Comparison of ENCODE assay signal across 24 cellular contexts in the genomic region with DNA sequence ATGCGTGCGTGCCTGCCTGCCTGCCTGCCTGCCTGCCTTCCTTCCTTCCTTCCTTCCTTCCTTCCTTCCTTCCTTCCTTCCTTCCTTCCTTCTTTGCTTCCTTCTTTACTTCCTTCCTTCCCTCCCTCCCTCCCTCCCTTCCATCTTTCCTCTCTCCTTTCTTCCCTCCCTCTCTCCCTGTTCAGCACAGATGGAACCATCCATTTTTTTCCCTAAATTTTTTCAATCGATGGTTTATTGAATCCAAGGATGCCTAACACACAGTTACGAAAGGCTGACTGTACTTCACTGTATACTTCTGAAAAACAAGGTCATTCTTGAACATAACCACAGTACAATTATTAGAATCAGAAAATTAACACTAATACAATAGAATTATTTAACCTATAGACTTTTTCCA. TPM values are rescaled to one million over a fixed set of nuclear protein-coding genes. Genes with fewer than 3 reads are reported as not detected.
"Had no signal": no experiment of that assay in that cellular context is flagged by ENCODE, and none has a peak within 500 bp of the region (broad histone marks: within the 10 kb centered on the region; RNA-seq: fewer than 3 reads in every experiment).

No MANE protein-coding gene starts in this region.

- DNase-seq: stimulated activated CD4-positive, alpha-beta T cell treated with anti-CD3 and anti-CD28 coated beads, Interleukin-2, amount 100 ng/mL, for 48 hours; stimulated activated CD4-positive, alpha-beta T cell treated with anti-CD3 and anti-CD28 coated beads, Interleukin-4, amount 100 ng/mL, for 1 hour; stimulated activated CD4-positive, alpha-beta T cell treated with anti-CD3 and anti-CD28 coated beads, Interleukin-4, amount 100 ng/mL, for 24 hours; stimulated activated CD4-positive, alpha-beta T cell treated with anti-CD3 and anti-CD28 coated beads, Interleukin-4, amount 100 ng/mL, for 4 hours; stimulated activated CD8-positive, alpha-beta memory T cell treated with anti-CD3 and anti-CD28 coated beads, Interleukin-4, amount 100 ng/mL, for 48 hours; stimulated activated naive B cell treated with anti-CD40 and anti-IgM and Interleukin-4, amounts not matched to agents 10 μg/mL and 1 μg/mL and 100 μg/mL, for 72 hours; stimulated activated naive CD4-positive, alpha-beta T cell; stimulated activated naive CD4-positive, alpha-beta T cell treated with Interleukin-2 at 50 U/mL for 16 hours; stimulated activated naive CD8-positive, alpha-beta T cell treated with anti-CD3 and anti-CD28 coated beads, Interleukin-15, amount 100 ng/mL, for 72 hours; stimulated activated naive CD8-positive, alpha-beta T cell treated with anti-CD3 and anti-CD28 coated beads, Interleukin-15, Interleukin-2, amounts not matched to agents 100 U/mL and 50 U/mL, for 24 hours; stomach; substantia nigra; testis; thyroid gland; tibial artery; transverse colon; trophoblast cell; upper lobe of left lung; upper lobe of right lung; uterus had no signal

- H3K27me3 ChIP-seq: stomach, suprapubic skin, testis, thyroid gland, tibial artery, tibial nerve, transverse colon, upper lobe of left lung, upper lobe of right lung, uterus, vagina had no signal

- H3K9me3 ChIP-seq: stomach, suprapubic skin, testis, thoracic aorta, thyroid gland, tibial artery, tibial nerve, transverse colon, upper lobe of left lung, upper lobe of right lung, uterus, vagina had no signal

- H3K4me3 ChIP-seq: stomach, suprapubic skin, testis, thoracic aorta, thyroid gland, tibial artery, tibial nerve, transverse colon, upper lobe of left lung, upper lobe of right lung, uterus, vagina had no signal

- H3K4me1 ChIP-seq: stomach, suprapubic skin, testis, thyroid gland, tibial artery, tibial nerve, transverse colon, upper lobe of left lung, upper lobe of right lung, uterus, vagina had no signal

- H3K36me3 ChIP-seq: stomach, suprapubic skin, thoracic aorta, thyroid gland, tibial artery, tibial nerve, transverse colon, upper lobe of left lung, upper lobe of right lung, uterus, vagina had no signal

- H3K27ac ChIP-seq: stomach, suprapubic skin, testis, thoracic aorta, thyroid gland, tibial artery, tibial nerve, transverse colon, upper lobe of left lung, upper lobe of right lung, uterus, vagina had no signal

RNA-seq across cellular contexts. Expression of a gene that starts 53.8 kb away (rescaled TPM):
- total RNA-seq: thoracic aorta had no signal
